In genomic region chr7:88205179-88205578, GRCh38 we compare ENCODE assay signal across 1 cellular context.
TF ChIP-seq lines count a peak whose summit lies in the region.

No MANE protein-coding gene starts in this region.

TF ChIP-seq in K562, 482 proteins besides CTCF, POLR2A, EP300 and RAD21 (continued from another document):
- TF ChIP-seq CUX1 (CRISPR knock-in tag; IDR thresholded peaks at IDR 0.05) = no peak
- no peak for TF ChIP-seq ZNF408 (CRISPR knock-in tag; IDR thresholded peaks at IDR 0.05; ENCODE audit: low read depth)
- 0 out of 2 replicates have a peak, but pooled peaks have one; percentile 45 for TF ChIP-seq ZNF354B (CRISPR knock-in tag; IDR thresholded peaks at IDR 0.05)
- TF ChIP-seq ZNF696 (CRISPR knock-in tag; conservative IDR thresholded peaks at IDR 0.05) = no peak
- no peak for TF ChIP-seq ARID2 (IDR thresholded peaks at IDR 0.05)
- TF ChIP-seq ZSCAN32 (CRISPR knock-in tag; IDR thresholded peaks at IDR 0.05) = no peak
- TF ChIP-seq ETV1 (tag; conservative IDR thresholded peaks at IDR 0.05; ENCODE audit: low read depth) = no peak
- TF ChIP-seq CEBPB (tag; IDR thresholded peaks at IDR 0.05) = no peak; the same call in 1 of the 2 replicates
- TF ChIP-seq EWSR1 (IDR thresholded peaks at IDR 0.05; ENCODE audit: borderline replicate concordance, low read depth, partially characterized antibody) = no peak
- no peak for TF ChIP-seq ZNF253 (CRISPR knock-in tag; conservative IDR thresholded peaks at IDR 0.05)
- TF ChIP-seq TEAD4 (IDR thresholded peaks at IDR 0.05; ENCODE audit: low read length) = peak; percentile 73
- no peak for TF ChIP-seq TEAD4 (CRISPR knock-in tag; IDR thresholded peaks at IDR 0.05; ENCODE audit: borderline replicate concordance)
- 0 out of 4 replicates have a peak, but pooled peaks of 1 of the 2 experiments have one; percentile 11 for TF ChIP-seq FOXA3 (CRISPR knock-in tag; conservative IDR thresholded peaks at IDR 0.05 in 1 of 2, IDR thresholded peaks at IDR 0.05 in 1 of 2)
- no peak for TF ChIP-seq POLR2B (IDR thresholded peaks at IDR 0.05; ENCODE audit: low read depth, partially characterized antibody)
- no peak for TF ChIP-seq ZBED1 (IDR thresholded peaks at IDR 0.05)
- TF ChIP-seq E2F3 (CRISPR knock-in tag; IDR thresholded peaks at IDR 0.05) = no peak
- no peak for TF ChIP-seq RBM25 (IDR thresholded peaks at IDR 0.05; ENCODE audit: low read depth, low read length, severe bottlenecking)
- TF ChIP-seq ARID4B (CRISPR knock-in tag; IDR thresholded peaks at IDR 0.05) = no peak
- TF ChIP-seq SMAD1 (IDR thresholded peaks at IDR 0.05; ENCODE audit: low read depth, low read length, partially characterized antibody) = no peak
- peak; percentile 34; the same call in 1 of the 2 replicates for TF ChIP-seq POLR2H (tag; IDR thresholded peaks at IDR 0.05; ENCODE audit: low read depth)
- no peak for TF ChIP-seq RREB1 (CRISPR knock-in tag; IDR thresholded peaks at IDR 0.05)
- no peak for TF ChIP-seq CREB3L1 (IDR thresholded peaks at IDR 0.05; ENCODE audit: borderline replicate concordance, low read depth)
- no peak for TF ChIP-seq TEAD2 (tag; IDR thresholded peaks at IDR 0.05)
- no peak for TF ChIP-seq TAF7 (tag; IDR thresholded peaks at IDR 0.05)
- no peak for TF ChIP-seq PPARD (CRISPR knock-in tag; IDR thresholded peaks at IDR 0.05)
- peak; percentile 82 for TF ChIP-seq TAL1 (IDR thresholded peaks at IDR 0.05)
- peak in 1 of 2 experiments; percentile 20; a peak in 1 of 4 replicates for TF ChIP-seq MAZ (CRISPR knock-in tag; conservative IDR thresholded peaks at IDR 0.05 in 1 of 2, IDR thresholded peaks at IDR 0.05 in 1 of 2)
